In the genomic region with DNA sequence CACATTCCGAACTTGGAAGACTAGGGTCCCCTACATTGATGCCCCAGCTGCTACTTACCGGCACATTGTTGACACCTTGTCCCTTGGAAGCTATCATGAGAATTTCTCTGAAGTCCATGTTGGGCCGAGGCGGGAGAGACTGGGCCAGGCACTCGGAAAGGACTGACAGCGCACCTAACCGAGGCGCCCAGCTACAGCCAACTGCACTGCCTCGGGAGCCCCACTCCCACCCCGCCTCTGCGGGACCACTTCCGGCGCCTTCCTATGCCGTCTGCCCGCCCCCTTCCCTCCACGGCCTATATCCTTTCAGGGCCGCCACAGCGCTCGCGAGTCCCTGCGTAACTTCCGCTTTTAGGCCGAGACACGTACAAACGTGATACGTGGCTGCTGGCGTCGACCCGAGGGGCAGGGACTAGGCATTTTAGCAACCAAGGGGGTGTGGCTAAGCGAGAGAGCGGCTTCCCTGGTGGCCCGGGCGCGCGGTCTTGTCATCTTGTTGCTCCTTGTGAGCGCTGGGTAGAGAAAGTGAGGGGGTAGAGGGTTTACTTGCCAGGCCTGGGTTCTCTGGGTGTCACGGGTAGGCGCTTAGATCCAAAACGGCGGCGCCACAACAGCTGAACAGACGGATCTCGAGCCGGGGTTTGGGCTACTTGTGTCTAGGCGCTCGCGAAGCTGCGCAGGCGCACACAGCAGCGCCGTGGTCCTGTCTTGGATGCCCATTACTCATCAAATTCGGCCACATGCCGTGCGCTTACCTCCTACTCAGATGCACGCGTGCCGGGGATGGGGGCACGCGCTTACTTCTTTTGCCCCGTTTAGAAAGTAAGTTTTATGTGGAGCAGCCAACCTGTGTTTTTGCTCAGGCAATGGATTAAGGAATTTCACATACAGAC, we compare ENCODE assay signal across 1 cellular context.
A peak's percentile ranks its signal among the peaks of the same experiment; 100 is the strongest.
TF ChIP-seq lines count a peak whose summit lies in the region.

SPTY2D1 (minus strand) TSS at position 203 of the 893 bp plus-strand sequence; CDS start at position 118, 85 bp downstream.

TF ChIP-seq in HepG2, 621 proteins besides CTCF, POLR2A, EP300 and RAD21 (continued from another document and continues in another):
- TF ChIP-seq, protein P1, sequence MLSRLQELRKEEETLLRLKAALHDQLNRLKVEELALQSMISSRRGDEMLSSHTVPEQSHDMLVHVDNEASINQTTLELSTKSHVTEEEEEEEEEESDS (CRISPR knock-in tag; IDR thresholded peaks at IDR 0.05; ENCODE audit: borderline replicate concordance) = no peak; the same call in 1 of the 2 replicates
- TF ChIP-seq ZNF672 (CRISPR knock-in tag; IDR thresholded peaks at IDR 0.05) (no peak), ZFP36 (IDR thresholded peaks at IDR 0.05; ENCODE audit: borderline replicate concordance, low read depth, low read length, partially characterized antibody) (no peak), ZFP90 (CRISPR knock-in tag; IDR thresholded peaks at IDR 0.05; ENCODE audit: borderline replicate concordance) (peak; percentile 63), ZNF296 (CRISPR knock-in tag; conservative IDR thresholded peaks at IDR 0.05) (no peak), ZNF891 (CRISPR knock-in tag; IDR thresholded peaks at IDR 0.05) (peak; percentile 35; the same call in 1 of the 2 replicates), ZNF562 (CRISPR knock-in tag; IDR thresholded peaks at IDR 0.05; ENCODE audit: borderline replicate concordance) (no peak), ZNF570 (CRISPR knock-in tag; IDR thresholded peaks at IDR 0.05; ENCODE audit: borderline replicate concordance) (no peak), ZNF512 (CRISPR knock-in tag; IDR thresholded peaks at IDR 0.05) (no peak), POLR2AphosphoS2 (IDR thresholded peaks at IDR 0.05; ENCODE audit: low read depth, low read length) (no peak), ZHX1 (CRISPR knock-in tag; IDR thresholded peaks at IDR 0.05; ENCODE audit: low read depth) (peak; percentile 99), ZNF879 (CRISPR knock-in tag; IDR thresholded peaks at IDR 0.05) (no peak), BCL6 (CRISPR knock-in tag; IDR thresholded peaks at IDR 0.05) (0 out of 2 replicates have a peak, but pooled peaks have one; percentile 26), U2AF1 (optimal IDR thresholded peaks at IDR 0.05; ENCODE audit: low read depth, low read length) (no peak), NCOA1 (CRISPR knock-in tag; IDR thresholded peaks at IDR 0.05) (no peak; the same call in 1 of the 2 replicates), ZNF816 (CRISPR knock-in tag; IDR thresholded peaks at IDR 0.05; ENCODE audit: borderline replicate concordance) (no peak; the same call in 1 of the 2 replicates), KLF9 (CRISPR knock-in tag; IDR thresholded peaks at IDR 0.05; ENCODE audit: low read depth) (peak; percentile 96), SRY (CRISPR knock-in tag; IDR thresholded peaks at IDR 0.05) (0 out of 2 replicates have a peak, but pooled peaks have one; percentile 39), HNRNPL (IDR thresholded peaks at IDR 0.05; ENCODE audit: low read depth, low read length) (no peak), RORA (CRISPR knock-in tag; IDR thresholded peaks at IDR 0.05) (no peak), TP53 (CRISPR knock-in tag; conservative IDR thresholded peaks at IDR 0.05) (no peak), RXRA (CRISPR knock-in tag; IDR thresholded peaks at IDR 0.05) (peak; percentile 55; the same call in 1 of the 2 replicates), CHCHD3 (CRISPR knock-in tag; IDR thresholded peaks at IDR 0.05) (no peak), ATAD3A (CRISPR knock-in tag; IDR thresholded peaks at IDR 0.05) (no peak), MED1 (CRISPR knock-in tag; IDR thresholded peaks at IDR 0.05) (peak; percentile 61), ZNF790 (CRISPR knock-in tag; IDR thresholded peaks at IDR 0.05; ENCODE audit: borderline replicate concordance) (0 out of 2 replicates have a peak, but pooled peaks have one; percentile 63)
- TF ChIP-seq, protein P2, sequence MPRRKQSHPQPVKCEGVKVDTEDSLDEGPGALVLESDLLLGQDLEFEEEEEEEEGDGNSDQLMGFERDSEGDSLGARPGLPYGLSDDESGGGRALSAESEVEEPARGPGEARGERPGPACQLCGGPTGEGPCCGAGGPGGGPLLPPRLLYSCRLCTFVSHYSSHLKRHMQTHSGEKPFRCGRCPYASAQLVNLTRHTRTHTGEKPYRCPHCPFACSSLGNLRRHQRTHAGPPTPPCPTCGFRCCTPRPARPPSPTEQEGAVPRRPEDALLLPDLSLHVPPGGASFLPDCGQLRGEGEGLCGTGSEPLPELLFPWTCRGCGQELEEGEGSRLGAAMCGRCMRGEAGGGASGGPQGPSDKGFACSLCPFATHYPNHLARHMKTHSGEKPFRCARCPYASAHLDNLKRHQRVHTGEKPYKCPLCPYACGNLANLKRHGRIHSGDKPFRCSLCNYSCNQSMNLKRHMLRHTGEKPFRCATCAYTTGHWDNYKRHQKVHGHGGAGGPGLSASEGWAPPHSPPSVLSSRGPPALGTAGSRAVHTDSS (CRISPR knock-in tag; conservative IDR thresholded peaks at IDR 0.05) = no peak
- TF ChIP-seq, protein P3, sequence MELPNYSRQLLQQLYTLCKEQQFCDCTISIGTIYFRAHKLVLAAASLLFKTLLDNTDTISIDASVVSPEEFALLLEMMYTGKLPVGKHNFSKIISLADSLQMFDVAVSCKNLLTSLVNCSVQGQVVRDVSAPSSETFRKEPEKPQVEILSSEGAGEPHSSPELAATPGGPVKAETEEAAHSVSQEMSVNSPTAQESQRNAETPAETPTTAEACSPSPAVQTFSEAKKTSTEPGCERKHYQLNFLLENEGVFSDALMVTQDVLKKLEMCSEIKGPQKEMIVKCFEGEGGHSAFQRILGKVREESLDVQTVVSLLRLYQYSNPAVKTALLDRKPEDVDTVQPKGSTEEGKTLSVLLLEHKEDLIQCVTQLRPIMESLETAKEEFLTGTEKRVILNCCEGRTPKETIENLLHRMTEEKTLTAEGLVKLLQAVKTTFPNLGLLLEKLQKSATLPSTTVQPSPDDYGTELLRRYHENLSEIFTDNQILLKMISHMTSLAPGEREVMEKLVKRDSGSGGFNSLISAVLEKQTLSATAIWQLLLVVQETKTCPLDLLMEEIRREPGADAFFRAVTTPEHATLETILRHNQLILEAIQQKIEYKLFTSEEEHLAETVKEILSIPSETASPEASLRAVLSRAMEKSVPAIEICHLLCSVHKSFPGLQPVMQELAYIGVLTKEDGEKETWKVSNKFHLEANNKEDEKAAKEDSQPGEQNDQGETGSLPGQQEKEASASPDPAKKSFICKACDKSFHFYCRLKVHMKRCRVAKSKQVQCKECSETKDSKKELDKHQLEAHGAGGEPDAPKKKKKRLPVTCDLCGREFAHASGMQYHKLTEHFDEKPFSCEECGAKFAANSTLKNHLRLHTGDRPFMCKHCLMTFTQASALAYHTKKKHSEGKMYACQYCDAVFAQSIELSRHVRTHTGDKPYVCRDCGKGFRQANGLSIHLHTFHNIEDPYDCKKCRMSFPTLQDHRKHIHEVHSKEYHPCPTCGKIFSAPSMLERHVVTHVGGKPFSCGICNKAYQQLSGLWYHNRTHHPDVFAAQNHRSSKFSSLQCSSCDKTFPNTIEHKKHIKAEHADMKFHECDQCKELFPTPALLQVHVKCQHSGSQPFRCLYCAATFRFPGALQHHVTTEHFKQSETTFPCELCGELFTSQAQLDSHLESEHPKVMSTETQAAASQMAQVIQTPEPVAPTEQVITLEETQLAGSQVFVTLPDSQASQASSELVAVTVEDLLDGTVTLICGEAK (IDR thresholded peaks at IDR 0.05) = peak; percentile 77
- TF ChIP-seq, protein P3 (CRISPR knock-in tag; IDR thresholded peaks at IDR 0.05) = no peak
- TF ChIP-seq, protein P4, sequence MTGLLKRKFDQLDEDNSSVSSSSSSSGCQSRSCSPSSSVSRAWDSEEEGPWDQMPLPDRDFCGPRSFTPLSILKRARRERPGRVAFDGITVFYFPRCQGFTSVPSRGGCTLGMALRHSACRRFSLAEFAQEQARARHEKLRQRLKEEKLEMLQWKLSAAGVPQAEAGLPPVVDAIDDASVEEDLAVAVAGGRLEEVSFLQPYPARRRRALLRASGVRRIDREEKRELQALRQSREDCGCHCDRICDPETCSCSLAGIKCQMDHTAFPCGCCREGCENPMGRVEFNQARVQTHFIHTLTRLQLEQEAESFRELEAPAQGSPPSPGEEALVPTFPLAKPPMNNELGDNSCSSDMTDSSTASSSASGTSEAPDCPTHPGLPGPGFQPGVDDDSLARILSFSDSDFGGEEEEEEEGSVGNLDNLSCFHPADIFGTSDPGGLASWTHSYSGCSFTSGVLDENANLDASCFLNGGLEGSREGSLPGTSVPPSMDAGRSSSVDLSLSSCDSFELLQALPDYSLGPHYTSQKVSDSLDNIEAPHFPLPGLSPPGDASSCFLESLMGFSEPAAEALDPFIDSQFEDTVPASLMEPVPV (CRISPR knock-in tag; IDR thresholded peaks at IDR 0.05) = no peak; the same call in 1 of the 2 replicates
- TF ChIP-seq, protein P5, sequence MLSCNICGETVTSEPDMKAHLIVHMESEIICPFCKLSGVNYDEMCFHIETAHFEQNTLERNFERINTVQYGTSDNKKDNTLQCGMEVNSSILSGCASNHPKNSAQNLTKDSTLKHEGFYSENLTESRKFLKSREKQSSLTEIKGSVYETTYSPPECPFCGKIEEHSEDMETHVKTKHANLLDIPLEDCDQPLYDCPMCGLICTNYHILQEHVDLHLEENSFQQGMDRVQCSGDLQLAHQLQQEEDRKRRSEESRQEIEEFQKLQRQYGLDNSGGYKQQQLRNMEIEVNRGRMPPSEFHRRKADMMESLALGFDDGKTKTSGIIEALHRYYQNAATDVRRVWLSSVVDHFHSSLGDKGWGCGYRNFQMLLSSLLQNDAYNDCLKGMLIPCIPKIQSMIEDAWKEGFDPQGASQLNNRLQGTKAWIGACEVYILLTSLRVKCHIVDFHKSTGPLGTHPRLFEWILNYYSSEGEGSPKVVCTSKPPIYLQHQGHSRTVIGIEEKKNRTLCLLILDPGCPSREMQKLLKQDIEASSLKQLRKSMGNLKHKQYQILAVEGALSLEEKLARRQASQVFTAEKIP (CRISPR knock-in tag; IDR thresholded peaks at IDR 0.05; ENCODE audit: borderline replicate concordance) = no peak
- TF ChIP-seq, protein P6, sequence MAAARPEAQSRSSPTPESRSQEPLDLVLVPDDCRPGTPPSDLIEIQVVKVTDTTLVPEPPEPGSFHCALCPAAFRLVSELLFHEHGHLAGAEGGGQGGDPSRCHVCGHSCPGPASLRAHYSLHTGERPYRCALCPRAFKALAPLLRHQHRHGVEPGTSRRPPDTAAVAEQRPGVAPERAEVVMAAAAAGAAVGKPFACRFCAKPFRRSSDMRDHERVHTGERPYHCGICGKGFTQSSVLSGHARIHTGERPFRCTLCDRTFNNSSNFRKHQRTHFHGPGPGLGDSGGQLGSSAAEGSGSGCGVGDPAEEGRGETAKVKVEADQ (CRISPR knock-in tag; IDR thresholded peaks at IDR 0.05; ENCODE audit: borderline replicate concordance) = no peak
